6 cellular contexts compared by ENCODE assay signal in the genomic region with DNA sequence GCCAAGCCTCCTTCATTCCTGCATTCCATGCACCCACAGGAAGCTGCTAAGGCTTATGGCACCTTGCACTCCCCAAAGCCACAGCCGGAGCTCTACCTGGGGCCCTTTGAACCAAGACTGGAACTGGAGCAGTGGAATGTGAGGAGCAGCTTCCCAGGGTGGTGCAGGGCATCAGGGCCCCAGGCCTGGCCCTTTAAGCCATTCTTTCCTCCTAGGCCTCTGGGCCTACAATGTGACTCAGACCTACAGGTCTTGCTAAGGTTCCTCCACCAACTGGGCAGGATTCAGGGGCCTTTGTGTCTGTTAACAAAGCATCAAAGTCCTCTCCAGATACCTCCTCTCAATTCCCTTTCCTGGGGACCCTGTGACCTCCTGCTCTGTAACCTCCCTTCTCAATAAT.
"Had no signal": no experiment of that assay in that cellular context is flagged by ENCODE, and none has a peak within 500 bp of the region (broad histone marks: within the 10 kb centered on the region; RNA-seq: fewer than 3 reads in every experiment).

No MANE protein-coding gene starts in this region.

- H3K27ac ChIP-seq: HL-60 had no signal

- DNase-seq: H9, HCEC 1CT, HFFc6 had no signal

- H3K36me3 Mint-ChIP-seq: IgD-negative memory B cell had no signal

- H3K4me3 Mint-ChIP-seq: GM23338, H9, HFFc6 had no signal

- H3K4me3 ChIP-seq: GM23338 had no signal

- H3K27me3 Mint-ChIP-seq: IgD-negative memory B cell had no signal

- H3K27ac Mint-ChIP-seq: GM23338, HFFc6, IgD-negative memory B cell had no signal

- H3K9me3 Mint-ChIP-seq: H9, HFFc6, IgD-negative memory B cell had no signal
